ENCODE assay signal across 1 cellular context in the genomic region with DNA sequence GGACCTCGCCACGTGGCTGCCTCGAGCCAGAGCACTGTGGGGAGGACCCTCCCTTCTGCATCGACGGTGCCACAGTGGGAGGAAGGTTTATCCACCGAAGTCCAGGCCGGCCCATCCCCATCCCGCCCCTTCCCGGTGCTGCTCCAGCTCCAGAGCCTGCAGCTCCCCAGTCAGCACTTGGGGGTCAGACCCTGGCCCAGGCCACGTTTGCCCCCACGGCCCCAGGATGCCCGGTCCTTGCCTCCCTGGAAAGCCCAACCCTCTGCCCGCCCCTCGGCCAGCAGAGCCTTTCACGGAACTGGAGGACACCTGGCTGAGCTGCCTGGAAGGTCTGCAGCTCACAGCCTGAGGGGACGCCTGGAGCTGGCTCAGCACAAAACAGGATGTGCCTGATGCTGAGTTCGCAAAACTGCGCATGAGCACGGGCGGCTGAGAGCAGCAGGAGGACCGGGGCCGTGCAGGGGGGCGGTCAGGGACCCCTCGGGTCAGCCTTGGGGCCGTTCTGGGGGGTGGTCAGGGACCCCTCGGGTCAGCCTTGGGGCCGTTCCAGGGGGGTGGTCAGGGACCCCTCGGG.
TF ChIP-seq lines count a peak whose summit lies in the region.

No MANE protein-coding gene starts in this region.

TF ChIP-seq in IMR-90, 13 proteins besides CTCF, POLR2A, EP300 and RAD21:
- TF ChIP-seq BHLHE40 (IDR thresholded peaks at IDR 0.05; ENCODE audit: low read depth, low read length), result no peak
- TF ChIP-seq MAFK (IDR thresholded peaks at IDR 0.05; ENCODE audit: low read depth, low read length), result peak; percentile 70
